ENCODE assay signal across 30 cellular contexts in the genomic region with DNA sequence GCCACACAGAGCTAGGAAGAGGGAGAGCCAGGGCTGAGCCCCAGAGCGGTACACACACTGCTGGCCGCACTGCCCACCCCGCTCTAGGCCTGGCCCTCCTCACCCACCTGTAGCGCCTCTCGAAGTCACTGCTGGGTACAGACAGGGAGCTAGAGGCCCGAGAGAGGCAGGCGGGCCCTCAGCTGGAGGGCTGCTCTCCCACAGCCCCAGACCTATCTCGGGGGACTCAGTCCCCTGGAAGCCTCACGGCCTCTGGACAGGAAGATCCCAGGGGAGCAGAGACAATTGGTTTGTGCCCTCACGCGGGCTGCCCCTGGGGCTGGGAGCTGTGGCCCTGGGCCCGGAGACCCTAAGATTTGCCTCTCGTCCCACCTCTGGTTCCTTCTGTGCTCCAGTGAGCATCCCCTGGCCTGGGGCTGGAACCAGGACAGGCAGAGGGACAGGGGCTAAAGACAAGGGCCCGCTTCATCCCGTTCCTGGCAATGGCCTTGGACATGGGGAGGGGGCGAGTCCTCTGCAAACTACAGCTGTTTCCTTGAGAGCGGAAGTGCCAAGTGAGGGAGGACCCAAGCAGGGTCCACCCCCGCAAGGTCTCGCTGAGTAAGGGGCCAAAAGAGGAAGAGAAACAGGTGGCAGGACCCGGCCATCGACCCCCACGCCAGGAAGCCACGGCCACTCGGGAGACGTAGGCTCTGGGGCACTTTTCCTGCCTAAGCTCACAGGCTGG. TPM values are rescaled to one million over a fixed set of nuclear protein-coding genes. Genes with fewer than 3 reads are reported as not detected.
A peak's percentile ranks its signal among the peaks of the same experiment; 100 is the strongest.
DNase-seq lines count a peak whose midpoint lies in the region; ATAC-seq, FAIRE-seq and TF ChIP-seq lines count a peak whose summit lies in the region.
"Had no signal": no experiment of that assay in that cellular context is flagged by ENCODE, and none has a peak within 500 bp of the region (broad histone marks: within the 10 kb centered on the region; RNA-seq: fewer than 3 reads in every experiment).

No MANE protein-coding gene starts in this region.

- WGBS in IMR-90 (ENCODE audit: extremely low coverage in 2 of 2, insufficient read length in 1 of 2), 2 experiments, result 88% methylated on average over 10 of the region's 25 CpGs; no CpG with 5 or more reads in 1 of the 2 experiments
- 39% methylated on average over 18 of the region's 25 CpGs for WGBS in HepG2 (ENCODE audit: low lambda C conversion rate)

- no peak for ATAC-seq in IMR-90 (ENCODE audit: low read depth)
- no peak for ATAC-seq in HepG2
- no peak for ATAC-seq in HG02798 (IDR thresholded peaks at IDR 0.05; ENCODE audit: poor library complexity, unreplicated experiment)
- ATAC-seq: naive thymus-derived CD4-positive, alpha-beta T cell; stimulated activated memory B cell treated with anti-CD40 and anti-IgM and Interleukin-4, amounts not matched to agents 10 μg/mL and 1 μg/mL and 100 μg/mL, for 72 hours had no signal

- H3K27me3 ChIP-seq in BLaER1 (no peaks in the 10 kb centered on the region), IMR-90 (ENCODE audit: control insufficient read depth, insufficient read depth, low read length) (peaks cover 4% of the 10 kb centered on the region; the same call in 1 of the 2 replicates), HepG2 (ENCODE audit: control insufficient read depth in 1 of 2, insufficient read depth in 2 of 2, low read length in 2 of 2) (peaks cover 20 to 43% of the 10 kb centered on the region in 2 experiments; a peak in 4 of 5 replicates)
- H3K27me3 ChIP-seq: heart right ventricle, testis, uterus had no signal

- no peak overlapping the region for H3K18ac ChIP-seq in IMR-90 (ENCODE audit: low read depth, low read length)

- H3K4me2 ChIP-seq in BLaER1 (peak overlapping the region; percentile 90), IMR-90 (ENCODE audit: low read depth, low read length) (no peak overlapping the region), HepG2 (ENCODE audit: low read depth, low read length) (peak overlapping the region; percentile 14; the same call in 1 of the 2 replicates)

- BruUV-seq in IMR-90 (replicated peaks; lab: Mats Ljungman, UMichigan) (no TSS peak), HepG2 (replicated peaks; lab: Mats Ljungman, UMichigan) (no TSS peak)

- no peaks in the 10 kb centered on the region for H3K27me3 Mint-ChIP-seq in brain
- H3K27me3 Mint-ChIP-seq: activated CD4-positive, alpha-beta memory T cell treated with anti-CD3 and anti-CD28 coated beads, Interleukin-2, amount 10 ng/mL, durations not matched to agents 7 days and 5 days had no signal

- H3K23ac ChIP-seq in IMR-90 (ENCODE audit: low read depth, low read length), result no peak overlapping the region

- H4K91ac ChIP-seq in IMR-90 (ENCODE audit: insufficient read depth, low read depth, low read length), result no peak overlapping the region

- no peaks in the 10 kb centered on the region for H3K79me1 ChIP-seq in IMR-90 (ENCODE audit: low read depth in 1 of 2, low read length in 2 of 2)

- H2BK20ac ChIP-seq in IMR-90 (ENCODE audit: low read depth, low read length), result no peak overlapping the region

- in situ Hi-C loops in IMR-90 (cut with MboI; ENCODE audit: low sequenced_read_pairs) (no loop called here), HepG2 (cut with HindIII; ENCODE audit: extremely low pct_ligation_motif_present, low pct_unique_long_range_greater_than_20kb) (no loop called here)

- no peak for TF ChIP-seq RAD21 in IMR-90 (IDR thresholded peaks at IDR 0.05; ENCODE audit: low read length)
- no peak for TF ChIP-seq RAD21 in HepG2 (CRISPR knock-in tag; IDR thresholded peaks at IDR 0.05)

- H3K4me3 ChIP-seq in BLaER1 (no peak overlapping the region), IMR-90 (ENCODE audit: insufficient read depth, low read depth, low read length) (no peak overlapping the region), HepG2 (replicated peaks in 1 of 3; ENCODE audit: insufficient read depth in 1 of 3, low read depth in 2 of 3, low read length in 3 of 3) (peak overlapping the region in 1 of 3 experiments; percentile 35; a peak in 1 of 6 replicates)
- H3K4me3 ChIP-seq: heart right ventricle, testis, uterus had no signal

- H3K4me3 Mint-ChIP-seq in brain, result no peak overlapping the region
- H3K4me3 Mint-ChIP-seq: activated CD4-positive, alpha-beta memory T cell treated with anti-CD3 and anti-CD28 coated beads, Interleukin-2, amount 10 ng/mL, durations not matched to agents 7 days and 5 days; activated naive CD8-positive, alpha-beta T cell treated with anti-CD3 and anti-CD28 coated beads for 36 hours; B cell; HFFc6; naive thymus-derived CD4-positive, alpha-beta T cell; stimulated activated memory B cell treated with anti-CD40 and anti-IgM and Interleukin-4, amounts not matched to agents 10 μg/mL and 1 μg/mL and 100 μg/mL, for 72 hours had no signal

- TF ChIP-seq CTCF in IMR-90 (conservative IDR thresholded peaks at IDR 0.05; ENCODE audit: low read depth, low read length), result no peak
- no peak for TF ChIP-seq CTCF in brain (conservative IDR thresholded peaks at IDR 0.05)
- TF ChIP-seq CTCF in HepG2 (CRISPR knock-in tag; IDR thresholded peaks at IDR 0.05), result no peak

- no peak overlapping the region for H2BK5ac ChIP-seq in IMR-90 (ENCODE audit: low read depth, low read length, poor library complexity, severe bottlenecking)

- H2AK9ac ChIP-seq in IMR-90 (replicated peaks; ENCODE audit: low read depth, low read length, poor library complexity), result peak overlapping the region; percentile 16

- peak overlapping the region in 3 of 5 experiments; percentile 31 to 65 (median 33) for H3K27ac Mint-ChIP-seq in brain
- H3K27ac Mint-ChIP-seq: activated CD4-positive, alpha-beta memory T cell treated with anti-CD3 and anti-CD28 coated beads, Interleukin-2, amount 10 ng/mL, durations not matched to agents 7 days and 5 days; activated naive CD8-positive, alpha-beta T cell treated with anti-CD3 and anti-CD28 coated beads for 36 hours; B cell; HFFc6; naive thymus-derived CD4-positive, alpha-beta T cell; stimulated activated memory B cell treated with anti-CD40 and anti-IgM and Interleukin-4, amounts not matched to agents 10 μg/mL and 1 μg/mL and 100 μg/mL, for 72 hours had no signal

- POLR2A ChIA-PET in IMR-90 (lab: Charles Lee; ENCODE audit: unreplicated experiment) (no interaction called here), HepG2 (lab: Yijun Ruan, JAX) (interaction anchor here (0.6 to 1.2 kb wide), 4 partner anchors 12 to 46 kb away, joined by 3 read pairs; a partner anchor contains a TSS)

- H3K9me3 ChIP-seq in BLaER1 (no peaks in the 10 kb centered on the region), IMR-90 (ENCODE audit: control insufficient read depth, insufficient read depth, low read length) (no peaks in the 10 kb centered on the region), HepG2 (ENCODE audit: low read length) (no peaks in the 10 kb centered on the region)
- H3K9me3 ChIP-seq: heart right ventricle, testis, uterus had no signal

- no peak for FAIRE-seq in HepG2 (lab: Jason Lieb, UNC)
- FAIRE-seq: A204.1 had no signal

- dilution Hi-C loops in IMR-90 (cut with HindIII; ENCODE audit: low sequenced_read_pairs, unreplicated experiment), result no loop called here

- H3K9me3 Mint-ChIP-seq in brain, result no peaks in the 10 kb centered on the region
- H3K9me3 Mint-ChIP-seq: activated CD4-positive, alpha-beta memory T cell treated with anti-CD3 and anti-CD28 coated beads, Interleukin-2, amount 10 ng/mL, durations not matched to agents 7 days and 5 days; activated naive CD8-positive, alpha-beta T cell treated with anti-CD3 and anti-CD28 coated beads for 36 hours; HFFc6; naive thymus-derived CD4-positive, alpha-beta T cell; stimulated activated memory B cell treated with anti-CD40 and anti-IgM and Interleukin-4, amounts not matched to agents 10 μg/mL and 1 μg/mL and 100 μg/mL, for 72 hours had no signal

- H2BK15ac ChIP-seq in IMR-90 (ENCODE audit: low read depth, low read length), result no peak overlapping the region

- H3K9me1 ChIP-seq in IMR-90 (ENCODE audit: insufficient read depth, low read length), result no peaks in the 10 kb centered on the region

- TF ChIP-seq POLR2A in IMR-90 (IDR thresholded peaks at IDR 0.05; ENCODE audit: low read depth, low read length), result no peak
- no peak for TF ChIP-seq POLR2A in HepG2 (IDR thresholded peaks at IDR 0.05; ENCODE audit: insufficient read depth in 1 of 2, low read depth in 2 of 2, low read length in 2 of 2)

- H4K20me1 ChIP-seq in BLaER1 (no peaks in the 10 kb centered on the region), IMR-90 (ENCODE audit: insufficient read depth, low read length) (no peaks in the 10 kb centered on the region), HepG2 (ENCODE audit: insufficient read depth, low read length) (no peaks in the 10 kb centered on the region)

- intact Hi-C loops in IMR-90 (cut with micrococcal nuclease), result no loop called here
- intact Hi-C loops in HepG2 (cut with micrococcal nuclease; ENCODE audit: unreplicated experiment), result no loop called here

- no peak overlapping the region for H4K5ac ChIP-seq in IMR-90 (ENCODE audit: low read depth, low read length)

- no peak overlapping the region for H2AK5ac ChIP-seq in IMR-90 (ENCODE audit: low read depth, low read length)

- H3K9ac ChIP-seq in BLaER1 (peak overlapping the region; percentile 18; the same call in 1 of the 2 replicates), IMR-90 (ENCODE audit: low read depth, low read length) (no peak overlapping the region), HepG2 (ENCODE audit: insufficient read depth, low read depth, low read length) (no peak overlapping the region)

- TF ChIP-seq EP300 in HepG2 (IDR thresholded peaks at IDR 0.05; ENCODE audit: low read depth in 2 of 2, low read length in 2 of 2), result no peak
- no peak for TF ChIP-seq EP300 in HepG2 (CRISPR knock-in tag; IDR thresholded peaks at IDR 0.05; ENCODE audit: borderline replicate concordance)

- H2BK120ac ChIP-seq in IMR-90 (ENCODE audit: low read depth, low read length), result no peak overlapping the region

- H3K4ac ChIP-seq in IMR-90 (ENCODE audit: low read depth, low read length), result no peak overlapping the region

- H4K8ac ChIP-seq in IMR-90 (ENCODE audit: low read depth in 2 of 2, low read length in 2 of 2), result no peak overlapping the region

- H3K36me3 ChIP-seq in BLaER1 (no peaks in the 10 kb centered on the region), IMR-90 (ENCODE audit: control insufficient read depth, insufficient read depth, low read length) (no peaks in the 10 kb centered on the region), HepG2 (replicated peaks in 1 of 2; ENCODE audit: control insufficient read depth in 1 of 2, insufficient read depth in 2 of 2, low read length in 2 of 2) (no peaks in the 10 kb centered on the region)
- H3K36me3 ChIP-seq: heart right ventricle, uterus had no signal

- H2AFZ ChIP-seq in IMR-90 (replicated peaks; ENCODE audit: low read length, poor library complexity) (no peak overlapping the region), HepG2 (ENCODE audit: low read length) (no peak overlapping the region)

- no peak for DNase-seq in IMR-90
- DNase-seq in HepG2 (ENCODE audit: low spot score), result no peak
- no peak for DNase-seq in SK-N-DZ (ENCODE audit: low spot score)
- no peak for DNase-seq in activated T-cell treated with anti-CD3 and anti-CD28 coated beads for 4 hours
- no peak for DNase-seq in HCEC 1CT
- DNase-seq: activated CD4-positive, alpha-beta memory T cell treated with anti-CD3 and anti-CD28 coated beads, Interleukin-2, amount 10 ng/mL, durations not matched to agents 7 days and 5 days; activated CD4-positive, CD25-positive, alpha-beta regulatory T cell treated with anti-CD3 and anti-CD28 coated beads, Interleukin-2, amount 50 U/mL, for 72 hours; activated naive CD8-positive, alpha-beta T cell treated with anti-CD3 and anti-CD28 coated beads for 36 hours; effector CD8-positive, alpha-beta T cell; foreskin fibroblast; HFFc6; left cardiac atrium; mesendoderm; naive thymus-derived CD4-positive, alpha-beta T cell; NCI-H1105 treated with DMSO at 0.1 percent for 48 hours; NCI-H2081; NCI-H226; stimulated activated CD4-positive, alpha-beta T cell treated with anti-CD3 and anti-CD28 coated beads, Interleukin-4, amount 100 ng/mL, for 1 hour; testis; uterus had no signal

- H3K14ac ChIP-seq in IMR-90 (replicated peaks; ENCODE audit: low read depth, low read length), result no peak overlapping the region

- H3K4me1 Mint-ChIP-seq in brain, result peaks cover 54% of the 10 kb centered on the region
- H3K4me1 Mint-ChIP-seq: activated CD4-positive, alpha-beta memory T cell treated with anti-CD3 and anti-CD28 coated beads, Interleukin-2, amount 10 ng/mL, durations not matched to agents 7 days and 5 days; activated naive CD8-positive, alpha-beta T cell treated with anti-CD3 and anti-CD28 coated beads for 36 hours; B cell; naive thymus-derived CD4-positive, alpha-beta T cell had no signal

- H3K4me1 ChIP-seq in BLaER1 (peaks cover 74% of the 10 kb centered on the region), IMR-90 (ENCODE audit: control insufficient read depth, insufficient read depth, low read length) (no peaks in the 10 kb centered on the region), HepG2 (ENCODE audit: insufficient read depth, low read length) (peaks cover 78% of the 10 kb centered on the region)
- H3K4me1 ChIP-seq: uterus had no signal

- H3K36me3 Mint-ChIP-seq in brain, result no peaks in the 10 kb centered on the region
- H3K36me3 Mint-ChIP-seq: activated naive CD8-positive, alpha-beta T cell treated with anti-CD3 and anti-CD28 coated beads for 36 hours; naive thymus-derived CD4-positive, alpha-beta T cell; stimulated activated memory B cell treated with anti-CD40 and anti-IgM and Interleukin-4, amounts not matched to agents 10 μg/mL and 1 μg/mL and 100 μg/mL, for 72 hours had no signal

- no peak overlapping the region for H3K56ac ChIP-seq in IMR-90 (ENCODE audit: extremely low read depth, insufficient read depth, low read length)

- H3K79me2 ChIP-seq in HepG2 (ENCODE audit: insufficient read depth, low read length), result no peaks in the 10 kb centered on the region

- CTCF ChIA-PET in IMR-90 (lab: Yijun Ruan, JAX), result no interaction called here
- CTCF ChIA-PET in HepG2 (lab: Yijun Ruan, JAX; ENCODE audit: low intra/inter-chr PET ratio, low total read pairs), result no interaction called here

- H3K27ac ChIP-seq in BLaER1 (peak overlapping the region; percentile 50), IMR-90 (ENCODE audit: insufficient read depth, low read length) (no peak overlapping the region), HepG2 (ENCODE audit: extremely low read length, insufficient read depth, low read length) (no peak overlapping the region)
- H3K27ac ChIP-seq: testis, uterus had no signal

RNA-seq across cellular contexts. Expression of a gene that starts 17.6 kb away (rescaled TPM):
- total RNA-seq in IMR-90 (2012; rRNA removed) (4.8 and 5.0 TPM in 2 replicates), HepG2 (2016; rRNA removed; fragmentation: Illumina TruSeq; extraction: Trizol) (1.9 and 3.5 TPM in 2 replicates)
- polyA plus RNA-seq in IMR-90 (2012; rRNA removed) (11.6 and 13.7 TPM in 2 replicates), brain (ENCODE audit: insufficient read depth, low read depth, low replicate concordance) (28.0 TPM), HepG2 (2011; rRNA removed) (1.9 and 2.6 TPM in 2 replicates)
- 4.8 and 7.8 TPM in 2 replicates for polyA plus RNA-seq in IMR-90 (2012; cell fraction: cytosol; rRNA removed)
- 61.6 and 111 TPM in 2 replicates for polyA plus RNA-seq in IMR-90 (2012; cell fraction: nucleus; rRNA removed; ENCODE audit: low replicate concordance)
- 0.51 and 0.62 TPM in 2 replicates for total RNA-seq in HepG2 (2016; cell fraction: cytosol; rRNA removed; fragmentation: Illumina TruSeq; extraction: Trizol; ENCODE audit: low read depth)
- total RNA-seq in HepG2 (2016; cell fraction: insoluble cytoplasmic fraction; rRNA removed; fragmentation: Illumina TruSeq; extraction: Trizol), result 1.4 and 3.4 TPM in 2 replicates
- total RNA-seq in HepG2 (2016; cell fraction: membrane; rRNA removed; fragmentation: Illumina TruSeq; extraction: Trizol), result 0.99 and 1.2 TPM in 2 replicates
- total RNA-seq in HepG2 (2016; cell fraction: nucleus; rRNA removed; fragmentation: Illumina TruSeq; extraction: Trizol), result 3.3 and 4.4 TPM in 2 replicates
- 1.1 and 1.7 TPM in 2 replicates for polyA plus RNA-seq in HepG2 (2011; cell fraction: cytosol; rRNA removed)
- 17.2 and 22.8 TPM in 2 replicates for polyA plus RNA-seq in HepG2 (2011; cell fraction: nucleus; rRNA removed)
- polyA plus RNA-seq in HepG2 (2012), result 1.4 and 1.5 TPM in 2 replicates
- 0.23 and 0.25 TPM in 2 replicates for polyA plus RNA-seq in HepG2 (2016; cell fraction: cytosol; fragmentation: Illumina TruSeq; extraction: Trizol; ENCODE audit: low read depth)
- 1.9 and 2.0 TPM in 2 replicates for polyA plus RNA-seq in HepG2 (2016; cell fraction: insoluble cytoplasmic fraction; fragmentation: Illumina TruSeq; extraction: Trizol; ENCODE audit: low read depth)
- polyA plus RNA-seq in HepG2 (2016; cell fraction: membrane; fragmentation: Illumina TruSeq; extraction: Trizol; ENCODE audit: low read depth), result 0.45 and 0.71 TPM in 2 replicates
- 9.3 and 11.3 TPM in 2 replicates for polyA plus RNA-seq in HepG2 (2016; cell fraction: nucleus; fragmentation: Illumina TruSeq; extraction: Trizol; ENCODE audit: insufficient read depth, low read depth)
- polyA minus RNA-seq in HepG2 (2011; rRNA and poly(A)+ RNA removed; ENCODE audit: low replicate concordance), result 1.9 and 3.8 TPM in 2 replicates
- 1.4 TPM in 2 replicates for polyA minus RNA-seq in HepG2 (2011; cell fraction: cytosol; rRNA and poly(A)+ RNA removed)
- polyA minus RNA-seq in HepG2 (2011; cell fraction: nucleus; rRNA and poly(A)+ RNA removed), result 2.6 and 3.0 TPM in 2 replicates
- polyA plus RNA-seq in SK-N-DZ (2014; cell fraction: cytosol; rRNA removed), result 4.5 and 5.1 TPM in 2 replicates
- polyA plus RNA-seq in SK-N-DZ (2014; cell fraction: nucleus; rRNA removed), result 25.6 and 27.2 TPM in 2 replicates

RNA-seq across cellular contexts. Expression of a gene that starts 43.1 kb away (rescaled TPM):
- total RNA-seq in IMR-90 (2012; rRNA removed), result 0.83 and 1.3 TPM in 2 replicates
- polyA plus RNA-seq in IMR-90 (2012; rRNA removed), result 11.2 and 14.5 TPM in 2 replicates
- polyA plus RNA-seq in IMR-90 (2012; cell fraction: cytosol; rRNA removed), result 6.5 and 7.5 TPM in 2 replicates
- polyA plus RNA-seq in IMR-90 (2012; cell fraction: nucleus; rRNA removed; ENCODE audit: low replicate concordance), result 119 and 293 TPM in 2 replicates
- 6.4 TPM for polyA plus RNA-seq in brain (ENCODE audit: insufficient read depth, low read depth, low replicate concordance)
- 0.55 and 1.5 TPM in 2 replicates for total RNA-seq in HepG2 (2016; rRNA removed; fragmentation: Illumina TruSeq; extraction: Trizol)
- total RNA-seq in HepG2 (2016; cell fraction: cytosol; rRNA removed; fragmentation: Illumina TruSeq; extraction: Trizol; ENCODE audit: low read depth), result 0.40 and 0.44 TPM in 2 replicates
- 0.13 and 0.97 TPM in 2 replicates for total RNA-seq in HepG2 (2016; cell fraction: insoluble cytoplasmic fraction; rRNA removed; fragmentation: Illumina TruSeq; extraction: Trizol)
- 0.34 and 0.37 TPM in 2 replicates for total RNA-seq in HepG2 (2016; cell fraction: membrane; rRNA removed; fragmentation: Illumina TruSeq; extraction: Trizol)
- 1.5 and 1.6 TPM in 2 replicates for total RNA-seq in HepG2 (2016; cell fraction: nucleus; rRNA removed; fragmentation: Illumina TruSeq; extraction: Trizol)
- 1.4 and 1.6 TPM in 2 replicates for polyA plus RNA-seq in HepG2 (2011; rRNA removed)
- polyA plus RNA-seq in HepG2 (2011; cell fraction: cytosol; rRNA removed), result 0.47 and 0.64 TPM in 2 replicates
- polyA plus RNA-seq in HepG2 (2011; cell fraction: nucleus; rRNA removed), result 18.5 and 21.8 TPM in 2 replicates
- 3.9 and 4.6 TPM in 2 replicates for polyA plus RNA-seq in HepG2 (2012)
- polyA plus RNA-seq in HepG2 (2016; cell fraction: cytosol; fragmentation: Illumina TruSeq; extraction: Trizol; ENCODE audit: low read depth), result 0.43 TPM in 1 of 2 replicates, not detected in the other
- 0.17 and 0.44 TPM in 2 replicates for polyA plus RNA-seq in HepG2 (2016; cell fraction: insoluble cytoplasmic fraction; fragmentation: Illumina TruSeq; extraction: Trizol; ENCODE audit: low read depth)
- 0.17 TPM in 1 of 2 replicates, not detected in the other for polyA plus RNA-seq in HepG2 (2016; cell fraction: membrane; fragmentation: Illumina TruSeq; extraction: Trizol; ENCODE audit: low read depth)
- polyA plus RNA-seq in HepG2 (2016; cell fraction: nucleus; fragmentation: Illumina TruSeq; extraction: Trizol; ENCODE audit: insufficient read depth, low read depth), result 5.2 and 7.0 TPM in 2 replicates
- 0.68 and 1.8 TPM in 2 replicates for polyA minus RNA-seq in HepG2 (2011; rRNA and poly(A)+ RNA removed; ENCODE audit: low replicate concordance)
- not detected in 2 replicates for polyA minus RNA-seq in HepG2 (2011; cell fraction: cytosol; rRNA and poly(A)+ RNA removed)
- 1.3 and 1.9 TPM in 2 replicates for polyA minus RNA-seq in HepG2 (2011; cell fraction: nucleus; rRNA and poly(A)+ RNA removed)
- polyA plus RNA-seq in SK-N-DZ (2014; cell fraction: cytosol; rRNA removed), result 5.9 and 6.6 TPM in 2 replicates
- polyA plus RNA-seq in SK-N-DZ (2014; cell fraction: nucleus; rRNA removed), result 53.5 and 71.1 TPM in 2 replicates

RNA-seq across cellular contexts. Expression of a gene that starts 45.3 kb away (rescaled TPM):
- 19.2 and 21.4 TPM in 2 replicates for total RNA-seq in IMR-90 (2012; rRNA removed)
- polyA plus RNA-seq in IMR-90 (2012; rRNA removed), result 12.4 and 13.0 TPM in 2 replicates
- 4.2 and 5.3 TPM in 2 replicates for polyA plus RNA-seq in IMR-90 (2012; cell fraction: cytosol; rRNA removed)
- polyA plus RNA-seq in IMR-90 (2012; cell fraction: nucleus; rRNA removed; ENCODE audit: low replicate concordance), result 7.7 and 27.7 TPM in 2 replicates
- polyA plus RNA-seq in brain (ENCODE audit: insufficient read depth, low read depth, low replicate concordance), result 5.0 TPM
- 20.2 and 24.7 TPM in 2 replicates for total RNA-seq in HepG2 (2016; rRNA removed; fragmentation: Illumina TruSeq; extraction: Trizol)
- total RNA-seq in HepG2 (2016; cell fraction: cytosol; rRNA removed; fragmentation: Illumina TruSeq; extraction: Trizol; ENCODE audit: low read depth), result 4.3 and 6.3 TPM in 2 replicates
- total RNA-seq in HepG2 (2016; cell fraction: insoluble cytoplasmic fraction; rRNA removed; fragmentation: Illumina TruSeq; extraction: Trizol), result 19.4 and 25.8 TPM in 2 replicates
- 5.9 and 8.3 TPM in 2 replicates for total RNA-seq in HepG2 (2016; cell fraction: membrane; rRNA removed; fragmentation: Illumina TruSeq; extraction: Trizol)
- 26.3 and 28.9 TPM in 2 replicates for total RNA-seq in HepG2 (2016; cell fraction: nucleus; rRNA removed; fragmentation: Illumina TruSeq; extraction: Trizol)
- polyA plus RNA-seq in HepG2 (2011; rRNA removed), result 13.0 and 18.0 TPM in 2 replicates
- 4.1 and 6.3 TPM in 2 replicates for polyA plus RNA-seq in HepG2 (2011; cell fraction: cytosol; rRNA removed)
- polyA plus RNA-seq in HepG2 (2011; cell fraction: nucleus; rRNA removed), result 21.8 and 23.2 TPM in 2 replicates
- polyA plus RNA-seq in HepG2 (2012), result 5.5 and 7.7 TPM in 2 replicates
- 1.00 and 1.3 TPM in 2 replicates for polyA plus RNA-seq in HepG2 (2016; cell fraction: cytosol; fragmentation: Illumina TruSeq; extraction: Trizol; ENCODE audit: low read depth)
- polyA plus RNA-seq in HepG2 (2016; cell fraction: insoluble cytoplasmic fraction; fragmentation: Illumina TruSeq; extraction: Trizol; ENCODE audit: low read depth), result 11.8 and 15.3 TPM in 2 replicates
- 2.0 and 2.6 TPM in 2 replicates for polyA plus RNA-seq in HepG2 (2016; cell fraction: membrane; fragmentation: Illumina TruSeq; extraction: Trizol; ENCODE audit: low read depth)
- 25.2 and 25.4 TPM in 2 replicates for polyA plus RNA-seq in HepG2 (2016; cell fraction: nucleus; fragmentation: Illumina TruSeq; extraction: Trizol; ENCODE audit: insufficient read depth, low read depth)
- polyA minus RNA-seq in HepG2 (2011; rRNA and poly(A)+ RNA removed; ENCODE audit: low replicate concordance), result 14.0 and 45.5 TPM in 2 replicates
- 5.5 and 8.8 TPM in 2 replicates for polyA minus RNA-seq in HepG2 (2011; cell fraction: cytosol; rRNA and poly(A)+ RNA removed)
- polyA minus RNA-seq in HepG2 (2011; cell fraction: nucleus; rRNA and poly(A)+ RNA removed), result 63.2 and 74.2 TPM in 2 replicates
- polyA plus RNA-seq in SK-N-DZ (2014; cell fraction: cytosol; rRNA removed), result 21.4 and 22.7 TPM in 2 replicates
- 16.5 and 23.6 TPM in 2 replicates for polyA plus RNA-seq in SK-N-DZ (2014; cell fraction: nucleus; rRNA removed)

RNA-seq across cellular contexts. Expression of a gene that starts 46.1 kb away (rescaled TPM):
- not detected in 2 replicates for total RNA-seq in IMR-90 (2012; rRNA removed)
- polyA plus RNA-seq in IMR-90 (2012; rRNA removed), result 0.05 and 0.10 TPM in 2 replicates
- 0.05 TPM in 1 of 2 replicates, not detected in the other for polyA plus RNA-seq in IMR-90 (2012; cell fraction: cytosol; rRNA removed)
- 0.09 and 0.15 TPM in 2 replicates for polyA plus RNA-seq in IMR-90 (2012; cell fraction: nucleus; rRNA removed; ENCODE audit: low replicate concordance)
- polyA plus RNA-seq in brain (ENCODE audit: insufficient read depth, low read depth, low replicate concordance), result not detected
- total RNA-seq in HepG2 (2016; rRNA removed; fragmentation: Illumina TruSeq; extraction: Trizol), result 0.98 and 1.4 TPM in 2 replicates
- 0.26 and 0.30 TPM in 2 replicates for total RNA-seq in HepG2 (2016; cell fraction: cytosol; rRNA removed; fragmentation: Illumina TruSeq; extraction: Trizol; ENCODE audit: low read depth)
- total RNA-seq in HepG2 (2016; cell fraction: insoluble cytoplasmic fraction; rRNA removed; fragmentation: Illumina TruSeq; extraction: Trizol), result 1.4 and 1.7 TPM in 2 replicates
- 1.1 and 2.0 TPM in 2 replicates for total RNA-seq in HepG2 (2016; cell fraction: membrane; rRNA removed; fragmentation: Illumina TruSeq; extraction: Trizol)
- total RNA-seq in HepG2 (2016; cell fraction: nucleus; rRNA removed; fragmentation: Illumina TruSeq; extraction: Trizol), result 1.1 TPM in 2 replicates
- 1.6 and 1.9 TPM in 2 replicates for polyA plus RNA-seq in HepG2 (2011; rRNA removed)
- 1.8 and 2.4 TPM in 2 replicates for polyA plus RNA-seq in HepG2 (2011; cell fraction: cytosol; rRNA removed)
- 0.93 and 1.9 TPM in 2 replicates for polyA plus RNA-seq in HepG2 (2011; cell fraction: nucleus; rRNA removed)
- 0.30 and 0.32 TPM in 2 replicates for polyA plus RNA-seq in HepG2 (2012)
- polyA plus RNA-seq in HepG2 (2016; cell fraction: cytosol; fragmentation: Illumina TruSeq; extraction: Trizol; ENCODE audit: low read depth), result 0.71 and 0.72 TPM in 2 replicates
- 0.81 and 1.2 TPM in 2 replicates for polyA plus RNA-seq in HepG2 (2016; cell fraction: insoluble cytoplasmic fraction; fragmentation: Illumina TruSeq; extraction: Trizol; ENCODE audit: low read depth)
- 1.2 TPM in 2 replicates for polyA plus RNA-seq in HepG2 (2016; cell fraction: membrane; fragmentation: Illumina TruSeq; extraction: Trizol; ENCODE audit: low read depth)
- polyA plus RNA-seq in HepG2 (2016; cell fraction: nucleus; fragmentation: Illumina TruSeq; extraction: Trizol; ENCODE audit: insufficient read depth, low read depth), result 1.9 and 2.5 TPM in 2 replicates
- 0.09 and 5.5 TPM in 2 replicates for polyA minus RNA-seq in HepG2 (2011; rRNA and poly(A)+ RNA removed; ENCODE audit: low replicate concordance)
- polyA minus RNA-seq in HepG2 (2011; cell fraction: cytosol; rRNA and poly(A)+ RNA removed), result 0.79 and 1.3 TPM in 2 replicates
- polyA minus RNA-seq in HepG2 (2011; cell fraction: nucleus; rRNA and poly(A)+ RNA removed), result 0.26 and 1.2 TPM in 2 replicates
- polyA plus RNA-seq in SK-N-DZ (2014; cell fraction: cytosol; rRNA removed), result 0.46 TPM in 1 of 2 replicates, not detected in the other
- not detected in 2 replicates for polyA plus RNA-seq in SK-N-DZ (2014; cell fraction: nucleus; rRNA removed)
- total RNA-seq: activated naive CD8-positive, alpha-beta T cell treated with anti-CD3 and anti-CD28 coated beads for 36 hours; B cell; cerebellum; heart right ventricle; HFFc6; HT1080; left cardiac atrium; naive thymus-derived CD4-positive, alpha-beta T cell; renal cortical epithelial cell; uterus had no signal
- polyA plus RNA-seq: heart right ventricle; naive thymus-derived CD4-positive, alpha-beta T cell had no signal
